Comparison of ENCODE assay signal across 39 cellular contexts in genomic region chr20:215796-216195, GRCh38. TPM values are rescaled to one million over a fixed set of nuclear protein-coding genes. Genes with fewer than 3 reads are reported as not detected.
"Had no signal": no experiment of that assay in that cellular context is flagged by ENCODE, and none has a peak within 500 bp of the region (broad histone marks: within the 10 kb centered on the region; RNA-seq: fewer than 3 reads in every experiment).

No MANE protein-coding gene starts in this region.

- DNase-seq: Karpas-422, Kasumi-1, MG63, MM.1S, MV-4-11, NCI-H1048, NCI-H1092, NCI-H1092 treated with DMSO at 0.1 percent for 48 hours, NCI-H1105, NCI-H1105 treated with DMSO at 0.1 percent for 48 hours, NCI-H1417, NCI-H1417 treated with DMSO at 0.1 percent for 48 hours, NCI-H1436, NCI-H1436 treated with DMSO at 0.1 percent for 48 hours, NCI-H146, NCI-H1694, NCI-H1694 treated with DMSO at 0.1 percent for 48 hours, NCI-H187, NCI-H187 treated with DMSO at 0.1 percent for 48 hours, NCI-H1930, NCI-H2029, NCI-H2029 treated with DMSO at 0.1 percent for 48 hours, NCI-H2081, NCI-H2081 treated with DMSO at 0.1 percent for 48 hours, NCI-H2107, NCI-H2171, NCI-H2171 treated with DMSO at 0.1 percent for 48 hours, NCI-H2227 treated with DMSO at 0.1 percent for 48 hours, NCI-H226, NCI-H345, NCI-H446, NCI-H446 treated with DMSO at 0.1 percent for 48 hours, NCI-H510A, NCI-H510A treated with DMSO at 0.1 percent for 48 hours had no signal

- H3K27me3 ChIP-seq: MG63 had no signal

- H3K27ac ChIP-seq: KMS-11 had no signal

- H3K9ac ChIP-seq: KMS-11 had no signal

- H3K4me2 ChIP-seq: KMS-11 had no signal

- H3K4me3 ChIP-seq: MG63 had no signal

- H3K36me3 ChIP-seq: MG63 had no signal

- H3K9me3 ChIP-seq: MG63 had no signal

RNA-seq across cellular contexts. Expression of gene DEFB129, which starts 11.3 kb away (rescaled TPM):
- total RNA-seq: LHCN-M2, MCF 10A, NCI-H460 had no signal

RNA-seq across cellular contexts. Expression of gene DEFB128, which starts 26.3 kb away (rescaled TPM):
- total RNA-seq: LHCN-M2, M059J, MCF 10A, NCI-H460 had no signal

RNA-seq across cellular contexts. Expression of gene DEFB132, which starts 41.7 kb away (rescaled TPM):
- total RNA-seq: LHCN-M2, MCF 10A, NCI-H460 had no signal

RNA-seq across cellular contexts. Expression of gene DEFB127, which starts 58.5 kb away (rescaled TPM):
- total RNA-seq: LHCN-M2, M059J, MCF 10A, NCI-H460 had no signal
